8 cellular contexts compared by ENCODE assay signal in genomic region chr10:24483701-24484100, GRCh38.
DNase-seq lines count a peak whose midpoint lies in the region; ATAC-seq and TF ChIP-seq lines count a peak whose summit lies in the region.

No MANE protein-coding gene starts in this region.

- TF ChIP-seq POLR2A in Peyer's patch (IDR thresholded peaks at IDR 0.05) (peak in 1 of 2 donors; percentile 55), spleen (IDR thresholded peaks at IDR 0.05) (no peak)

- H3K4me1 ChIP-seq in Peyer's patch = peaks cover 0 to 39% (median 0%) of the 10 kb centered on the region in 4 donors
- no peaks in the 10 kb centered on the region for H3K4me1 ChIP-seq in endodermal cell (ENCODE audit: control insufficient read depth, insufficient read depth, low read length)
- peaks cover 0 to 6% (median 0%) of the 10 kb centered on the region in 6 donors for H3K4me1 ChIP-seq in spleen

- CTCF ChIA-PET in activated CD8-positive, alpha-beta memory T cell treated with anti-CD3 and anti-CD28 coated beads, Interleukin-2, amount 10 ng/mL, durations not matched to agents 7 days and 5 days (lab: Charles Lee) = no interaction called here

- H3K36me3 ChIP-seq in Peyer's patch (peaks cover 0 to 20% (median 0%) of the 10 kb centered on the region in 3 donors), endodermal cell (ENCODE audit: control insufficient read depth, insufficient read depth, low read length) (peaks cover 8% of the 10 kb centered on the region), spleen (no peaks in the 10 kb centered on the region)

- ATAC-seq in activated CD8-positive, alpha-beta memory T cell treated with anti-CD3 and anti-CD28 coated beads, Interleukin-2, amount 10 ng/mL, durations not matched to agents 7 days and 5 days = peak; percentile 57
- ATAC-seq in HG02981 (IDR thresholded peaks at IDR 0.05; ENCODE audit: unreplicated experiment) = peak; percentile 68

- no peak for TF ChIP-seq CTCF in Peyer's patch (IDR thresholded peaks at IDR 0.05)
- no peak for TF ChIP-seq CTCF in endodermal cell (conservative IDR thresholded peaks at IDR 0.05)
- TF ChIP-seq CTCF in spleen (IDR thresholded peaks at IDR 0.05 in 8 of 11, conservative IDR thresholded peaks at IDR 0.05 in 3 of 11) = no peak

- no peak for DNase-seq in activated CD8-positive, alpha-beta memory T cell treated with anti-CD3 and anti-CD28 coated beads, Interleukin-2, amount 10 ng/mL, durations not matched to agents 7 days and 5 days
- no peak for DNase-seq in activated CD8-positive, alpha-beta memory T cell treated with anti-CD3 and anti-CD28 coated beads, Interleukin-2, amount 50 U/mL, for 48 hours
- peak in 2 of 3 donors; percentile 74 to 85 for DNase-seq in Peyer's patch
- peak; percentile 69 for DNase-seq in endodermal cell
- DNase-seq in renal cortical epithelial cell (ENCODE audit: low read depth) = peak; percentile 94
- DNase-seq in spleen = no peak
- no peak for DNase-seq in NCI-H510A (lab: John Stamatoyannopoulos, UW)

- WGBS in endodermal cell (ENCODE audit: insufficient coverage in 1 of 2, insufficient read length in 1 of 2), 2 experiments = 59 to 78% methylated on average over 2 to 3 of the region's 3 CpGs
- 42 to 61% (median 53%) methylated on average over 3 of the region's 3 CpGs for WGBS in spleen, 5 donors

- no peaks in the 10 kb centered on the region for H3K36me3 Mint-ChIP-seq in activated CD8-positive, alpha-beta memory T cell treated with anti-CD3 and anti-CD28 coated beads, Interleukin-2, amount 10 ng/mL, durations not matched to agents 7 days and 5 days
- peaks cover 9% of the 10 kb centered on the region for H3K36me3 Mint-ChIP-seq in endodermal cell (ENCODE audit: low read depth)

- H3K27ac Mint-ChIP-seq in activated CD8-positive, alpha-beta memory T cell treated with anti-CD3 and anti-CD28 coated beads, Interleukin-2, amount 10 ng/mL, durations not matched to agents 7 days and 5 days = no peak overlapping the region
- peak overlapping the region; percentile 6 for H3K27ac Mint-ChIP-seq in endodermal cell

- H3K4me3 ChIP-seq in Peyer's patch (no peak overlapping the region), endodermal cell (ENCODE audit: low read length) (no peak overlapping the region), spleen (no peak overlapping the region)

- H3K27ac ChIP-seq in Peyer's patch = peak overlapping the region in 3 of 4 donors; percentile 74 to 90 (median 83)
- H3K27ac ChIP-seq in endodermal cell (ENCODE audit: low read depth, low read length) = no peak overlapping the region
- no peak overlapping the region for H3K27ac ChIP-seq in spleen

- no peaks in the 10 kb centered on the region for H3K4me1 Mint-ChIP-seq in activated CD8-positive, alpha-beta memory T cell treated with anti-CD3 and anti-CD28 coated beads, Interleukin-2, amount 10 ng/mL, durations not matched to agents 7 days and 5 days
- H3K4me1 Mint-ChIP-seq in endodermal cell = peaks cover 7% of the 10 kb centered on the region

- no peak overlapping the region for H3K4me3 Mint-ChIP-seq in activated CD8-positive, alpha-beta memory T cell treated with anti-CD3 and anti-CD28 coated beads, Interleukin-2, amount 10 ng/mL, durations not matched to agents 7 days and 5 days
- H3K4me3 Mint-ChIP-seq in endodermal cell = no peak overlapping the region

- intact Hi-C loops in spleen (cut with DNase I; ENCODE audit: low total_unique reads) = no loop called here

- no peaks in the 10 kb centered on the region for H3K9me3 Mint-ChIP-seq in activated CD8-positive, alpha-beta memory T cell treated with anti-CD3 and anti-CD28 coated beads, Interleukin-2, amount 10 ng/mL, durations not matched to agents 7 days and 5 days (ENCODE audit: low read depth)
- peaks cover 9% of the 10 kb centered on the region for H3K9me3 Mint-ChIP-seq in endodermal cell

- no peak overlapping the region for H3K9ac ChIP-seq in endodermal cell (ENCODE audit: extremely low read depth, low read length, poor library complexity, severe bottlenecking)

- no peaks in the 10 kb centered on the region for H3K27me3 ChIP-seq in Peyer's patch
- no peaks in the 10 kb centered on the region for H3K27me3 ChIP-seq in endodermal cell (ENCODE audit: control insufficient read depth, insufficient read depth, low read length, poor library complexity, severe bottlenecking)
- no peaks in the 10 kb centered on the region for H3K27me3 ChIP-seq in spleen (replicated peaks in 1 of 7)

- H3K27me3 Mint-ChIP-seq in activated CD8-positive, alpha-beta memory T cell treated with anti-CD3 and anti-CD28 coated beads, Interleukin-2, amount 10 ng/mL, durations not matched to agents 7 days and 5 days = peaks cover 4% of the 10 kb centered on the region
- no peaks in the 10 kb centered on the region for H3K27me3 Mint-ChIP-seq in endodermal cell (ENCODE audit: insufficient read depth)

- H3K9me3 ChIP-seq in Peyer's patch (no peaks in the 10 kb centered on the region), endodermal cell (ENCODE audit: control insufficient read depth, low read length) (peaks cover 8% of the 10 kb centered on the region), spleen (peaks cover 0 to 6% (median 0%) of the 10 kb centered on the region in 8 donors)

Comparison
In these comparisons a context has a peak if more than half of its experiments do, and no peak if none do; other contexts are left out.
1. DNase-seq: peak in Peyer's patch (2 of 3), endodermal cell (single experiment) and renal cortical epithelial cell (single experiment); none in activated CD8-positive, alpha-beta memory T cell treated with anti-CD3 and anti-CD28 coated beads, Interleukin-2, amount 10 ng/mL, durations not matched to agents 7 days and 5 days (single experiment), activated CD8-positive, alpha-beta memory T cell treated with anti-CD3 and anti-CD28 coated beads, Interleukin-2, amount 50 U/mL, for 48 hours (single experiment), spleen (single experiment) and NCI-H510A (single experiment).
2. H3K27ac ChIP-seq: peak in Peyer's patch (3 of 4); none in endodermal cell (single experiment) and spleen (0 of 8).